In genomic region chr19:49441210-49441959, GRCh38 we compare ENCODE assay signal across 9 cellular contexts. TPM values are rescaled to one million over a fixed set of nuclear protein-coding genes. Genes with fewer than 3 reads are reported as not detected.
DNase-seq lines count a peak whose midpoint lies in the region; ATAC-seq, FAIRE-seq and TF ChIP-seq lines count a peak whose summit lies in the region.
"Had no signal": no experiment of that assay in that cellular context is flagged by ENCODE, and none has a peak within 500 bp of the region (broad histone marks: within the 10 kb centered on the region; RNA-seq: fewer than 3 reads in every experiment).

TSS of gene SLC17A7 (minus strand) at chr19:49441527. CDS start at chr19:49441379, 148 bp downstream.

- in situ Hi-C loops in Panc1 (cut with HindIII; ENCODE audit: low pct_unique_long_range_greater_than_20kb, low sequenced_read_pairs) = no loop called here

- BruUV-seq in Panc1 (replicated peaks; lab: Mats Ljungman, UMichigan) = no TSS peak

- TF ChIP-seq CTCF in Panc1 (IDR thresholded peaks at IDR 0.05) (no peak; the same call in 1 of the 2 replicates), cardiac fibroblast (IDR thresholded peaks at IDR 0.05; ENCODE audit: low read depth, low read length) (no peak), mucosa of descending colon (IDR thresholded peaks at IDR 0.05) (no peak)

- no peaks in the 10 kb centered on the region for H3K36me3 ChIP-seq in Panc1 (ENCODE audit: control insufficient read depth, insufficient read depth, low read length)
- H3K36me3 ChIP-seq in mucosa of descending colon (ENCODE audit: low read depth) = no peaks in the 10 kb centered on the region

- DNase-seq in NCI-H146 (lab: John Stamatoyannopoulos, UW) (peak; percentile 48), NCI-H146 treated with DMSO at 0.1 percent for 48 hours (lab: John Stamatoyannopoulos, UW; ENCODE audit: unreplicated experiment) (no peak), Panc1 (ENCODE audit: low read depth, low spot score) (no peak), cardiac fibroblast (ENCODE audit: low read depth in 2 of 2) (no peak), mucosa of descending colon (peak in 2 of 3 donors; percentile 40 to 63), urothelium cell line (ENCODE audit: low spot score) (peak; percentile 87), globus pallidus (ENCODE audit: low spot score) (no peak)

- H3K4me3 ChIP-seq in Panc1 (ENCODE audit: low read depth in 2 of 2, low read length in 2 of 2) (peak within 1 kb of the TSS; percentile 61 to 62), cardiac fibroblast (replicated peaks in 1 of 2; ENCODE audit: low read depth in 2 of 2, low read length in 2 of 2) (peak within 1 kb of the TSS; percentile 3 to 32), mucosa of descending colon (no peak within 1 kb of the TSS)
- H3K4me3 ChIP-seq: lung had no signal

- no peak for ATAC-seq in Panc1
- ATAC-seq in mucosa of descending colon = no peak
- no peak for ATAC-seq in GM18511 (IDR thresholded peaks at IDR 0.05; ENCODE audit: unreplicated experiment)

- no peaks in the 10 kb centered on the region; the same call in 1 of the 2 replicates for H3K4me1 ChIP-seq in Panc1 (ENCODE audit: control insufficient read depth, insufficient read depth, low read length)
- H3K4me1 ChIP-seq in mucosa of descending colon (ENCODE audit: low read depth) = no peaks in the 10 kb centered on the region

- intact Hi-C loops in Panc1 (cut with micrococcal nuclease; ENCODE audit: unreplicated experiment) (loop anchor here (5.0 kb wide), 1 partner anchor 49 kb away; no protein-coding TSS in a partner anchor), mucosa of descending colon (cut with DNase I, micrococcal nuclease) (loop anchor here in 1 of 2 donors (5.0 kb wide), 1 partner anchor 49 kb away; no protein-coding TSS in a partner anchor)

- no peaks in the 10 kb centered on the region for H3K9me3 ChIP-seq in Panc1 (ENCODE audit: control insufficient read depth, insufficient read depth, low read depth, low read length)
- H3K9me3 ChIP-seq in mucosa of descending colon = no peaks in the 10 kb centered on the region

- FAIRE-seq in urothelium cell line (lab: Jason Lieb, UNC) = no peak

- H3K27me3 ChIP-seq in Panc1 (ENCODE audit: control insufficient read depth, insufficient read depth, low read length) = peaks cover 9% of the 10 kb centered on the region; the same call in 1 of the 2 replicates

- CTCF ChIA-PET in Panc1 (lab: Charles Lee) = interaction anchor here (0.6 kb wide), 1 partner anchor 53 kb away, joined by 3 read pairs; the partner anchor contains the start of gene KASH5

- POLR2A ChIA-PET in Panc1 (lab: Charles Lee) = interaction anchor here (0.7 kb wide), 1 partner anchor 139 kb away, joined by 9 read pairs; the partner anchor contains the start of gene NOSIP

- no peak within 1 kb of the TSS for H3K27ac ChIP-seq in Panc1 (ENCODE audit: low read length)

RNA-seq across cellular contexts. Expression of gene SLC17A7, which starts in this region (rescaled TPM):
- total RNA-seq in Panc1 (2021; ENCODE audit: unreplicated experiment) (1.2 TPM), mucosa of descending colon (1 to 10 TPM in 1 of 3 donors, under 1 TPM in 2; 0.20 to 1.0 (median 0.51) TPM)
- polyA plus RNA-seq in Panc1 (2012; ENCODE audit: insufficient read length) = 1.7 TPM

Comparison
In these comparisons a context has a peak if more than half of its experiments do, and no peak if none do; other contexts are left out.
1. DNase-seq: peak in NCI-H146 (single experiment), mucosa of descending colon (2 of 3) and urothelium cell line (single experiment); none in NCI-H146 treated with DMSO at 0.1 percent for 48 hours (single experiment), Panc1 (single experiment), cardiac fibroblast (0 of 2) and globus pallidus (single experiment).